Comparison of ENCODE assay signal across 13 cellular contexts in genomic region chr12:91854725-91855124, GRCh38.
A peak's percentile ranks its signal among the peaks of the same experiment; 100 is the strongest.
DNase-seq lines count a peak whose midpoint lies in the region; TF ChIP-seq lines count a peak whose summit lies in the region.
"Had no signal": no experiment of that assay in that cellular context is flagged by ENCODE, and none has a peak within 500 bp of the region (broad histone marks: within the 10 kb centered on the region; RNA-seq: fewer than 3 reads in every experiment).

No MANE protein-coding gene starts in this region.

- H2BK120ac ChIP-seq in mesenchymal stem cell (ENCODE audit: low read depth, low read length), result no peak overlapping the region

- TF ChIP-seq POLR2A in tibial nerve (IDR thresholded peaks at IDR 0.05), result no peak

- H3K79me1 ChIP-seq in mesenchymal stem cell (replicated peaks; ENCODE audit: low read length, poor library complexity, severe bottlenecking), result no peaks in the 10 kb centered on the region

- H3K4me2 ChIP-seq in mesenchymal stem cell (ENCODE audit: low read length, poor library complexity, severe bottlenecking), result no peak overlapping the region

- 10% methylated on average over 1 of the region's 1 CpG for WGBS in mesenchymal stem cell
- WGBS in tibial nerve, 2 donors, result 0 to 10% methylated on average over 1 of the region's 1 CpG

- H3K9me3 ChIP-seq in mesenchymal stem cell (ENCODE audit: control insufficient read depth, low read length), result no peaks in the 10 kb centered on the region
- H3K9me3 ChIP-seq in tibial nerve, result no peaks in the 10 kb centered on the region
- H3K9me3 ChIP-seq in effector memory CD4-positive, alpha-beta T cell (ENCODE audit: control insufficient read depth, low read length), result no peaks in the 10 kb centered on the region
- H3K9me3 ChIP-seq: neutrophil had no signal

- H3K27me3 ChIP-seq in mesenchymal stem cell (ENCODE audit: control insufficient read depth in 1 of 2, insufficient read depth in 1 of 2, low read length in 2 of 2), result no peaks in the 10 kb centered on the region
- H3K27me3 ChIP-seq in tibial nerve, result no peaks in the 10 kb centered on the region
- H3K27me3 ChIP-seq in effector memory CD4-positive, alpha-beta T cell (replicated peaks; ENCODE audit: control insufficient read depth, insufficient read depth, low read length, poor library complexity, severe bottlenecking), result no peaks in the 10 kb centered on the region
- H3K27me3 ChIP-seq: neutrophil had no signal

- no peak overlapping the region for H2BK15ac ChIP-seq in mesenchymal stem cell (ENCODE audit: low read depth, poor library complexity, severe bottlenecking)

- H3K4ac ChIP-seq in mesenchymal stem cell (ENCODE audit: low read depth in 1 of 2, low read length in 2 of 2), result no peak overlapping the region

- H2AK5ac ChIP-seq in mesenchymal stem cell (ENCODE audit: low read length, severe bottlenecking), result no peak overlapping the region

- H3K23ac ChIP-seq in mesenchymal stem cell (ENCODE audit: low read length in 2 of 2), result no peak overlapping the region

- peak; percentile 33 for TF ChIP-seq CTCF in choroid plexus epithelial cell (conservative IDR thresholded peaks at IDR 0.05; ENCODE audit: low read depth, low read length)
- no peak for TF ChIP-seq CTCF in tibial nerve (IDR thresholded peaks at IDR 0.05)

- no peak overlapping the region for H3K14ac ChIP-seq in mesenchymal stem cell (ENCODE audit: low read length in 2 of 2)

- no peak overlapping the region for H3K4me3 ChIP-seq in choroid plexus epithelial cell (ENCODE audit: low read depth, low read length)
- no peak overlapping the region for H3K4me3 ChIP-seq in mesenchymal stem cell (ENCODE audit: insufficient read depth in 1 of 2, low read depth in 1 of 2, low read length in 2 of 2)
- H3K4me3 ChIP-seq in tibial nerve, result no peak overlapping the region
- H3K4me3 ChIP-seq in effector memory CD4-positive, alpha-beta T cell (ENCODE audit: insufficient read depth, low read depth, low read length, poor library complexity, severe bottlenecking), result no peak overlapping the region

- H4K91ac ChIP-seq in mesenchymal stem cell (ENCODE audit: low read length), result no peak overlapping the region

- no peak overlapping the region for H3K27ac ChIP-seq in mesenchymal stem cell (ENCODE audit: low read length, poor library complexity, severe bottlenecking)
- peak overlapping the region; percentile 31 to 87 (median 74) for H3K27ac ChIP-seq in tibial nerve
- H3K27ac ChIP-seq in effector memory CD4-positive, alpha-beta T cell (ENCODE audit: insufficient read depth, low read length, poor library complexity, severe bottlenecking), result no peak overlapping the region
- H3K27ac ChIP-seq: neutrophil had no signal

- peak overlapping the region; percentile 51 for H3K9ac ChIP-seq in mesenchymal stem cell (ENCODE audit: low read length)

- no peak overlapping the region for H2AFZ ChIP-seq in mesenchymal stem cell (ENCODE audit: low read depth, low read length)

- no peaks in the 10 kb centered on the region for H3K4me1 ChIP-seq in mesenchymal stem cell (ENCODE audit: control insufficient read depth, insufficient read depth, low read depth, low read length)
- H3K4me1 ChIP-seq in tibial nerve, result peaks cover 0 to 31% (median 11%) of the 10 kb centered on the region in 4 donors
- H3K4me1 ChIP-seq in effector memory CD4-positive, alpha-beta T cell (ENCODE audit: control insufficient read depth, insufficient read depth, low read length, poor library complexity, severe bottlenecking), result no peaks in the 10 kb centered on the region

- TF ChIP-seq EP300 in tibial nerve (IDR thresholded peaks at IDR 0.05), result peak; percentile 88 to 96

- H3K36me3 ChIP-seq in mesenchymal stem cell (ENCODE audit: control insufficient read depth in 1 of 2, insufficient read depth in 2 of 2, low read depth in 1 of 2, low read length in 2 of 2) (no peaks in the 10 kb centered on the region), tibial nerve (no peaks in the 10 kb centered on the region)
- H3K36me3 ChIP-seq in effector memory CD4-positive, alpha-beta T cell (ENCODE audit: control insufficient read depth, insufficient read depth, low read length), result no peaks in the 10 kb centered on the region
- H3K36me3 ChIP-seq: neutrophil had no signal

- peak; percentile 2 for DNase-seq in M059J (ENCODE audit: low read depth)
- peak; percentile 84 for DNase-seq in choroid plexus epithelial cell (ENCODE audit: low read depth)
- peak; percentile 24 for DNase-seq in mesenchymal stem cell
- no peak for DNase-seq in tibial nerve (ENCODE audit: low spot score in 2 of 2)
- no peak for DNase-seq in activated T-cell treated with anti-CD3 and anti-CD28 coated beads for 4 hours
- no peak for DNase-seq in effector memory CD4-positive, alpha-beta T cell
- DNase-seq in medulla oblongata (ENCODE audit: extremely low spot score), result no peak
- DNase-seq: activated CD8-positive, alpha-beta memory T cell treated with anti-CD3 and anti-CD28 coated beads, Interleukin-2, amount 50 U/mL, for 48 hours; COR-L47; kidney glomerular epithelial cell; NCI-H1092 treated with DMSO at 0.1 percent for 48 hours; stimulated activated CD4-positive, alpha-beta T cell treated with anti-CD3 and anti-CD28 coated beads, Interleukin-2, amount 100 ng/mL, for 24 hours had no signal

- H4K8ac ChIP-seq in mesenchymal stem cell (ENCODE audit: low read length), result no peak overlapping the region

- no peak overlapping the region for H2BK12ac ChIP-seq in mesenchymal stem cell (ENCODE audit: low read length in 2 of 2)

- no peak overlapping the region for H3K18ac ChIP-seq in mesenchymal stem cell (ENCODE audit: low read depth in 1 of 2, low read length in 2 of 2)

- H2BK5ac ChIP-seq in mesenchymal stem cell (ENCODE audit: low read depth, low read length, poor library complexity, severe bottlenecking), result no peak overlapping the region

Comparison
In these comparisons a context has a peak if more than half of its experiments do, and no peak if none do; other contexts are left out.
1. DNase-seq: peak in M059J (single experiment), choroid plexus epithelial cell (single experiment) and mesenchymal stem cell (single experiment); none in tibial nerve (0 of 2), activated T-cell treated with anti-CD3 and anti-CD28 coated beads for 4 hours (single experiment), effector memory CD4-positive, alpha-beta T cell (0 of 3) and medulla oblongata (single experiment).
2. H3K27ac ChIP-seq: peak in tibial nerve (4 of 4); none in mesenchymal stem cell (single experiment) and effector memory CD4-positive, alpha-beta T cell (single experiment).